ENCODE assay signal across 1 cellular context in the genomic region with DNA sequence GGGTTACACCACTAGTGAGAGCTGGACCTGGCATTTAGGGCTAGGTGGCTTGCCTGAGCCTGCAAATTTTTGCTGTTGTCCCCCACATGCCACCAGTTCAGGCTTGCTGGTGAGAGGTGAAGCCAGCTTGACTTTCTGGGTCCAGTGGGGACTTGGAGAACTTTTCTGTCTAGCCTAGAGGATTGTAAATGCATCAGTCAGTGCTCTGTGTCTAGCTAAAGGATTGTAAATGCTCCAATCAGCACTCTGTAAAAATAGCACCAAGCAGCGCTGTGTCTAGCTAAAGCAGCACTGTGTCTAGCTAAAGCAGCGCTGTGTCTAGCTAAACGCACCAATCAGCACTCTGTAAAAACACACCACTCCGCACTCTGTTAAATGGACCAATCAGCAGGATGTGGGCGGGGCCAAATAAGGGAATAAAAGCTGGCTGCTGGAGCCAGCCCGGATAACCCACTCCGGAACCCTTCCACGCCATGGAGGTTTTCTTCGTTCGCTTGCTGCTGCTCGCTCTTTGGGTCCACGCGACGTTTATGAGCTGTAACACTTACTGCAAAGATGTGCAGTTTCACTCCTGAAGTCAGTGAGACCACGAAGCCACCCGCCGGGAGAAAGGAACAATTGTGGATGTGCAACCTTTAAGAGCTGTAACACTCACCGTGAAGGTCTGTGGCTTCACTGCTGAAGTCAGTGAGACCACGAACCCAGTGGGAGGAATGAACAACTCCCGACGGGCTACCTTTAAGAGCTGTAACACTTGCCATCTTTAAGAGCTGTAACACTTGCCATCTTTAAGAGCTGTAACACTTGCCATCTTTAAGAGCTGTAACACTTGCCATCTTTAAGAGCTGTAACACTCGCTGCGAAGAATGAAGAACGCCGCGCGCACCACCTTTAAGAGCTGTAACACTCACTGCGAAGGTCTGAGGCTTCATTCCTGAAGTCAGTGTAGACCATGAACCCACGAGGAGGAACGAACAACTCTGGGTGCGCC.
TF ChIP-seq lines count a peak whose summit lies in the region.

No MANE protein-coding gene starts in this region.

TF ChIP-seq in K562, 482 proteins besides CTCF, POLR2A, EP300 and RAD21 (continued from another document and continues in another):
- TF ChIP-seq ZNF316 (IDR thresholded peaks at IDR 0.05) (peak; percentile 93), FOXO4 (CRISPR knock-in tag; IDR thresholded peaks at IDR 0.05) (peak; percentile 79; the same call in 1 of the 2 replicates), POU5F1 (IDR thresholded peaks at IDR 0.05; ENCODE audit: borderline replicate concordance, low read depth, low read length, partially characterized antibody) (no peak), NEUROD1 (IDR thresholded peaks at IDR 0.05; ENCODE audit: borderline replicate concordance, low read depth, low read length, partially characterized antibody) (peak; percentile 93), E2F1 (CRISPR knock-in tag; IDR thresholded peaks at IDR 0.05) (peak; percentile 74), ZFPM2 (CRISPR knock-in tag; IDR thresholded peaks at IDR 0.05) (peak; percentile 90), MTA2 (IDR thresholded peaks at IDR 0.05; ENCODE audit: low read depth) (peak; percentile 72; the same call in 1 of the 2 replicates), TCF7L2 (IDR thresholded peaks at IDR 0.05; ENCODE audit: low read depth, low read length) (no peak; the same call in 1 of the 2 replicates), E2F3 (CRISPR knock-in tag; IDR thresholded peaks at IDR 0.05) (peak; percentile 78), ZNF232 (CRISPR knock-in tag; IDR thresholded peaks at IDR 0.05) (0 out of 2 replicates have a peak, but pooled peaks have one; percentile 16), CHD4 (IDR thresholded peaks at IDR 0.05; ENCODE audit: insufficient read depth, insufficient replicate concordance, low read depth, low read length, poor library complexity, severe bottlenecking) (no peak), NFIC (IDR thresholded peaks at IDR 0.05) (peak; percentile 86), ZNF695 (CRISPR knock-in tag; IDR thresholded peaks at IDR 0.05) (no peak), HDAC1 (IDR thresholded peaks at IDR 0.05) (peak; percentile 11 to 96; a peak in 3 of 4 replicates), DPF2 (IDR thresholded peaks at IDR 0.05) (peak; percentile 67; the same call in 1 of the 2 replicates), EP400 (IDR thresholded peaks at IDR 0.05) (peak; percentile 65), ARHGAP35 (IDR thresholded peaks at IDR 0.05; ENCODE audit: partially characterized antibody) (peak; percentile 87), SMAD3 (CRISPR knock-in tag; conservative IDR thresholded peaks at IDR 0.05) (peak; percentile 90), CHD7 (IDR thresholded peaks at IDR 0.05; ENCODE audit: low read depth, low read length) (no peak), ASH1L (IDR thresholded peaks at IDR 0.05; ENCODE audit: borderline replicate concordance, low read depth, partially characterized antibody) (peak; percentile 83), ZSCAN32 (CRISPR knock-in tag; IDR thresholded peaks at IDR 0.05) (peak; percentile 71), ZNF511 (CRISPR knock-in tag; IDR thresholded peaks at IDR 0.05) (peak; percentile 82; the same call in 1 of the 2 replicates), SIRT6 (IDR thresholded peaks at IDR 0.05; ENCODE audit: low read depth, low read length) (no peak), ZNF311 (CRISPR knock-in tag; IDR thresholded peaks at IDR 0.05) (no peak), FOXP4 (CRISPR knock-in tag; IDR thresholded peaks at IDR 0.05; ENCODE audit: borderline replicate concordance) (no peak), CTBP1 (IDR thresholded peaks at IDR 0.05; ENCODE audit: borderline replicate concordance) (peak; percentile 80), MXD1 (CRISPR knock-in tag; IDR thresholded peaks at IDR 0.05; ENCODE audit: borderline replicate concordance, poor library complexity, severe bottlenecking) (no peak), ZKSCAN1 (IDR thresholded peaks at IDR 0.05; ENCODE audit: low read depth, low read length) (peak; percentile 93), CC2D1A (IDR thresholded peaks at IDR 0.05) (peak; percentile 85), RFX1 (IDR thresholded peaks at IDR 0.05) (no peak; the same call in 1 of the 2 replicates), ZNF175 (CRISPR knock-in tag; IDR thresholded peaks at IDR 0.05; ENCODE audit: low read depth) (peak; percentile 80), XRCC4 (IDR thresholded peaks at IDR 0.05; ENCODE audit: extremely low read depth, insufficient read depth, insufficient read length) (no peak), MCM2 (IDR thresholded peaks at IDR 0.05; ENCODE audit: low read depth) (no peak), HMGN3 (IDR thresholded peaks at IDR 0.05; ENCODE audit: borderline replicate concordance, extremely low read depth, insufficient read length, low read depth, low read length) (no peak), SIN3A (IDR thresholded peaks at IDR 0.05; ENCODE audit: borderline replicate concordance in 2 of 2, control insufficient read depth in 1 of 2, low read depth in 2 of 2, low read length in 2 of 2) (peak; percentile 74 to 91; a peak in 3 of 4 replicates), SLC30A9 (CRISPR knock-in tag; IDR thresholded peaks at IDR 0.05) (no peak), RB1 (IDR thresholded peaks at IDR 0.05; ENCODE audit: low read depth) (peak; percentile 63; the same call in 1 of the 2 replicates), IRF2 (CRISPR knock-in tag; IDR thresholded peaks at IDR 0.05) (no peak)
- TF ChIP-seq, protein P1, sequence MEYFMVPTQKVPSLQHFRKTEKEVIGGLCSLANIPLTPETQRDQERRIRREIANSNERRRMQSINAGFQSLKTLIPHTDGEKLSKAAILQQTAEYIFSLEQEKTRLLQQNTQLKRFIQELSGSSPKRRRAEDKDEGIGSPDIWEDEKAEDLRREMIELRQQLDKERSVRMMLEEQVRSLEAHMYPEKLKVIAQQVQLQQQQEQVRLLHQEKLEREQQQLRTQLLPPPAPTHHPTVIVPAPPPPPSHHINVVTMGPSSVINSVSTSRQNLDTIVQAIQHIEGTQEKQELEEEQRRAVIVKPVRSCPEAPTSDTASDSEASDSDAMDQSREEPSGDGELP (CRISPR knock-in tag; IDR thresholded peaks at IDR 0.05; ENCODE audit: borderline replicate concordance): peak; percentile 86; the same call in 1 of the 2 replicates
